In the genomic region with DNA sequence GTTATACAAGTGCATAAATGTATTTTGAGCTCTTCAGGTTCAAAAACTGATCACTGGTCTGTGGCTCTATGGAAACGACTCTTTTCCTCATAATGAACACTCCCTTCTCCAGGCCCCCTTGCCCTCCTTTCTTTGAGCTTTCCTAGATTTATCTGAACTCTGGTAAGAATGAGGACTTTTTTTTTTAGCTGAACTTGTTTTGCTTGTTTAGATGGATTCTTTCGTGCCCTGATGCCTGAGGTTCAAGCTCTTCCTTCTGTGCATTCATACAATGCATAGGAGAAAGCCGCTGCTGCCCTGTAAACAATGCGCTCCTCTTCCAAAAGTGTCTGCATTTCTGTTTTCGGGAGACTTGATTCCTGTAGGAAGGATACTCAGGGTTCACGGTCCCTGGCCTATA, we compare ENCODE assay signal across 14 cellular contexts.
A peak's percentile ranks its signal among the peaks of the same experiment; 100 is the strongest.
DNase-seq lines count a peak whose midpoint lies in the region; ATAC-seq, FAIRE-seq and TF ChIP-seq lines count a peak whose summit lies in the region.
"Had no signal": no experiment of that assay in that cellular context is flagged by ENCODE, and none has a peak within 500 bp of the region (broad histone marks: within the 10 kb centered on the region; RNA-seq: fewer than 3 reads in every experiment).

No MANE protein-coding gene starts in this region.

- H2BK15ac ChIP-seq in mesenchymal stem cell (ENCODE audit: low read depth, poor library complexity, severe bottlenecking) = no peak overlapping the region

- H3K9me3 ChIP-seq in astrocyte (ENCODE audit: insufficient read depth, low read depth, low read length) (no peaks in the 10 kb centered on the region), mesenchymal stem cell (ENCODE audit: control insufficient read depth, low read length) (no peaks in the 10 kb centered on the region)
- H3K9me3 ChIP-seq: A549 had no signal

- no peaks in the 10 kb centered on the region for H3K36me3 ChIP-seq in astrocyte (ENCODE audit: insufficient read depth, low read length)
- no peaks in the 10 kb centered on the region for H3K36me3 ChIP-seq in mesenchymal stem cell (ENCODE audit: control insufficient read depth in 1 of 2, insufficient read depth in 2 of 2, low read depth in 1 of 2, low read length in 2 of 2)

- H3K9me3 Mint-ChIP-seq in astrocyte (ENCODE audit: unreplicated experiment) (no peaks in the 10 kb centered on the region), neural crest cell (no peaks in the 10 kb centered on the region), immature natural killer cell (peaks cover 0 to 7% (median 0%) of the 10 kb centered on the region in 6 donors)
- H3K9me3 Mint-ChIP-seq: CD4-positive, alpha-beta T cell had no signal

- H3K36me3 Mint-ChIP-seq in astrocyte (ENCODE audit: low read depth, unreplicated experiment) (no peaks in the 10 kb centered on the region), neural crest cell (ENCODE audit: low read depth) (peaks cover 4% of the 10 kb centered on the region), immature natural killer cell (no peaks in the 10 kb centered on the region)

- H3K4me1 ChIP-seq in astrocyte (ENCODE audit: insufficient read depth, low read length) (peaks cover 43% of the 10 kb centered on the region), mesenchymal stem cell (ENCODE audit: control insufficient read depth, insufficient read depth, low read depth, low read length) (peaks cover 10% of the 10 kb centered on the region)
- H3K4me1 ChIP-seq: A549 had no signal

- no peak overlapping the region for H2BK120ac ChIP-seq in mesenchymal stem cell (ENCODE audit: low read depth, low read length)

- H3K79me1 ChIP-seq in mesenchymal stem cell (replicated peaks; ENCODE audit: low read length, poor library complexity, severe bottlenecking) = no peaks in the 10 kb centered on the region

- H4K20me1 ChIP-seq in astrocyte (ENCODE audit: insufficient read depth, low read length) = no peaks in the 10 kb centered on the region

- no peak overlapping the region for H4K91ac ChIP-seq in mesenchymal stem cell (ENCODE audit: low read length)

- FAIRE-seq in astrocyte (lab: Jason Lieb, UNC) = no peak
- FAIRE-seq: A549, H54 had no signal

- H3K14ac ChIP-seq in mesenchymal stem cell (ENCODE audit: low read length in 2 of 2) = no peak overlapping the region

- H3K27ac Mint-ChIP-seq in astrocyte (ENCODE audit: unreplicated experiment) (no peak overlapping the region), neural crest cell (ENCODE audit: unreplicated experiment) (peak overlapping the region; percentile 89), immature natural killer cell (no peak overlapping the region)
- H3K27ac Mint-ChIP-seq: CD4-positive, alpha-beta T cell had no signal

- H3K27me3 ChIP-seq in astrocyte (ENCODE audit: insufficient read depth, low read length) = no peaks in the 10 kb centered on the region
- H3K27me3 ChIP-seq in mesenchymal stem cell (ENCODE audit: control insufficient read depth in 1 of 2, insufficient read depth in 1 of 2, low read length in 2 of 2) = no peaks in the 10 kb centered on the region

- DNase-seq in astrocyte (ENCODE audit: low read depth) (no peak), mesenchymal stem cell (no peak), neural crest cell (ENCODE audit: low read depth, low spot score) (no peak), immature natural killer cell (no peak)
- no peak for DNase-seq in effector CD8-positive, alpha-beta T cell (lab: John Stamatoyannopoulos, UW)
- no peak for DNase-seq in stimulated activated naive CD4-positive, alpha-beta T cell (lab: John Stamatoyannopoulos, UW)
- DNase-seq: AML-193; C1 segment of cervical spinal cord; Calu3; CD4-positive, alpha-beta T cell; DMS 273 treated with DMSO at 0.1 percent for 48 hours had no signal

- H2BK12ac ChIP-seq in mesenchymal stem cell (ENCODE audit: low read length in 2 of 2) = no peak overlapping the region

- H3K4me3 ChIP-seq in astrocyte (ENCODE audit: insufficient read depth, low read depth, low read length) = no peak overlapping the region
- H3K4me3 ChIP-seq in mesenchymal stem cell (ENCODE audit: insufficient read depth in 1 of 2, low read depth in 1 of 2, low read length in 2 of 2) = no peak overlapping the region
- H3K4me3 ChIP-seq: A549 had no signal

- H3K9ac ChIP-seq in astrocyte (ENCODE audit: low read length) = no peak overlapping the region
- H3K9ac ChIP-seq in mesenchymal stem cell (ENCODE audit: low read length) = no peak overlapping the region

- no peak overlapping the region for H2AFZ ChIP-seq in astrocyte (ENCODE audit: low read depth, low read length)
- no peak overlapping the region for H2AFZ ChIP-seq in mesenchymal stem cell (ENCODE audit: low read depth, low read length)

- H3K18ac ChIP-seq in mesenchymal stem cell (ENCODE audit: low read depth in 1 of 2, low read length in 2 of 2) = no peak overlapping the region

- H3K4me2 ChIP-seq in astrocyte (ENCODE audit: low read length) = no peak overlapping the region
- H3K4me2 ChIP-seq in mesenchymal stem cell (ENCODE audit: low read length, poor library complexity, severe bottlenecking) = no peak overlapping the region
- H3K4me2 ChIP-seq: A549 had no signal

- H3K27ac ChIP-seq in astrocyte (ENCODE audit: low read depth, low read length) (peak overlapping the region; percentile 95), mesenchymal stem cell (ENCODE audit: low read length, poor library complexity, severe bottlenecking) (peak overlapping the region; percentile 8)
- H3K27ac ChIP-seq: A549 had no signal

- H2AK5ac ChIP-seq in mesenchymal stem cell (ENCODE audit: low read length, severe bottlenecking) = no peak overlapping the region

- H3K4ac ChIP-seq in mesenchymal stem cell (ENCODE audit: low read depth in 1 of 2, low read length in 2 of 2) = no peak overlapping the region

- no peak overlapping the region for H2BK5ac ChIP-seq in mesenchymal stem cell (ENCODE audit: low read depth, low read length, poor library complexity, severe bottlenecking)

- H3K4me1 Mint-ChIP-seq in astrocyte (ENCODE audit: low read depth, unreplicated experiment) (peaks cover 37% of the 10 kb centered on the region), neural crest cell (peaks cover 47% of the 10 kb centered on the region), immature natural killer cell (no peaks in the 10 kb centered on the region)

- no peaks in the 10 kb centered on the region for H3K79me2 ChIP-seq in astrocyte (ENCODE audit: insufficient read depth, low read length)

- H3K4me3 Mint-ChIP-seq in astrocyte (ENCODE audit: unreplicated experiment) (no peak overlapping the region), neural crest cell (peak overlapping the region; percentile 10), immature natural killer cell (no peak overlapping the region)
- H3K4me3 Mint-ChIP-seq: CD4-positive, alpha-beta T cell had no signal

- TF ChIP-seq CTCF in astrocyte (IDR thresholded peaks at IDR 0.05; ENCODE audit: insufficient read depth, low read depth, low read length) (no peak), neural crest cell (conservative IDR thresholded peaks at IDR 0.05) (no peak)

- H4K8ac ChIP-seq in mesenchymal stem cell (ENCODE audit: low read length) = no peak overlapping the region

- H3K23ac ChIP-seq in mesenchymal stem cell (ENCODE audit: low read length in 2 of 2) = no peak overlapping the region

- H3K27me3 Mint-ChIP-seq in astrocyte (ENCODE audit: low read depth, unreplicated experiment) (no peaks in the 10 kb centered on the region), neural crest cell (ENCODE audit: low read depth) (peaks cover 6% of the 10 kb centered on the region), immature natural killer cell (ENCODE audit: low read depth in 3 of 3) (peaks cover 0 to 5% (median 2%) of the 10 kb centered on the region in 3 donors)
- H3K27me3 Mint-ChIP-seq: CD4-positive, alpha-beta T cell had no signal

- WGBS in mesenchymal stem cell = 89% methylated on average over 5 of the region's 6 CpGs

- ATAC-seq in HG03159 (IDR thresholded peaks at IDR 0.05; ENCODE audit: unreplicated experiment) = no peak
- ATAC-seq: A549 had no signal
